10 cellular contexts compared by ENCODE assay signal in genomic region chr18:10241571-10241970, GRCh38.
DNase-seq lines count a peak whose midpoint lies in the region; ATAC-seq and TF ChIP-seq lines count a peak whose summit lies in the region.
"Had no signal": no experiment of that assay in that cellular context is flagged by ENCODE, and none has a peak within 500 bp of the region (broad histone marks: within the 10 kb centered on the region; RNA-seq: fewer than 3 reads in every experiment).

No MANE protein-coding gene starts in this region.

- no peak overlapping the region for H3K4me3 Mint-ChIP-seq in WTC11
- H3K4me3 Mint-ChIP-seq: CD4-positive, alpha-beta T cell; H9 had no signal

- ATAC-seq in WTC11 (no peak), HG02973 (IDR thresholded peaks at IDR 0.05; ENCODE audit: unreplicated experiment) (no peak)

- CTCF ChIA-PET in WTC11 (lab: Charles Lee), result interaction anchor here (0.7 kb wide), 1 partner anchor 12 kb away, joined by 3 read pairs; no protein-coding TSS in a partner anchor
- CTCF ChIA-PET in HEK293T (lab: Yijun Ruan, JAX), result no interaction called here

- no peak overlapping the region for H3K27ac Mint-ChIP-seq in WTC11
- H3K27ac Mint-ChIP-seq: CD4-positive, alpha-beta T cell; H9 had no signal

- TF ChIP-seq CTCF in WTC11 (IDR thresholded peaks at IDR 0.05), result no peak
- no peak for TF ChIP-seq CTCF in fibroblast of pulmonary artery (IDR thresholded peaks at IDR 0.05; ENCODE audit: low read length, missing control alignments)

- H3K27me3 Mint-ChIP-seq in WTC11 (ENCODE audit: low read depth), result no peaks in the 10 kb centered on the region
- H3K27me3 Mint-ChIP-seq: CD4-positive, alpha-beta T cell had no signal

- H3K4me1 Mint-ChIP-seq in WTC11, result 0 out of 2 replicates have a peak, but pooled peaks cover 7% of the 10 kb centered on the region

- H3K9me3 Mint-ChIP-seq in WTC11, result peaks cover 8% of the 10 kb centered on the region
- H3K9me3 Mint-ChIP-seq: CD4-positive, alpha-beta T cell; H9 had no signal

- DNase-seq in EH (ENCODE audit: low read depth), result peak; percentile 62
- DNase-seq in WTC11 (ENCODE audit: low spot score), result no peak
- peak; percentile 25 for DNase-seq in fibroblast of pulmonary artery (ENCODE audit: low read depth)
- DNase-seq in activated CD8-positive, alpha-beta memory T cell treated with anti-CD3 and anti-CD28 coated beads, Interleukin-2, amount 50 U/mL, for 4 hours, result no peak
- DNase-seq in HEK293T (ENCODE audit: extremely low spot score), result no peak
- DNase-seq: Caco-2; CD4-positive, alpha-beta T cell; GDM1; H9 had no signal

- H3K4me3 ChIP-seq in fibroblast of pulmonary artery (replicated peaks; ENCODE audit: low read depth, low read length), result no peak overlapping the region

- no peaks in the 10 kb centered on the region for H3K36me3 Mint-ChIP-seq in WTC11

- POLR2A ChIA-PET in WTC11 (lab: Charles Lee) (no interaction called here), HEK293T (lab: Yijun Ruan, JAX) (no interaction called here)

TF ChIP-seq in WTC11, 78 proteins besides CTCF, POLR2A, EP300 and RAD21:
- TF ChIP-seq MLX (CRISPR knock-in tag; IDR thresholded peaks at IDR 0.05) (no peak), ZNF263 (CRISPR knock-in tag; IDR thresholded peaks at IDR 0.05; ENCODE audit: low read depth) (no peak), ZNF423 (CRISPR knock-in tag; IDR thresholded peaks at IDR 0.05) (peak; percentile 68), ELF4 (CRISPR knock-in tag; IDR thresholded peaks at IDR 0.05; ENCODE audit: low read depth) (no peak)

TF ChIP-seq in HEK293T, 16 proteins besides CTCF, POLR2A, EP300 and RAD21:
- TF ChIP-seq ARNT (IDR thresholded peaks at IDR 0.05) (no peak), SP1 (IDR thresholded peaks at IDR 0.05) (no peak), FOXM1 (IDR thresholded peaks at IDR 0.05; ENCODE audit: borderline replicate concordance) (no peak), HDGF (IDR thresholded peaks at IDR 0.05; ENCODE audit: borderline replicate concordance) (no peak), FOXA1 (IDR thresholded peaks at IDR 0.05) (no peak), CTBP1 (IDR thresholded peaks at IDR 0.05; ENCODE audit: borderline replicate concordance) (no peak), LEF1 (IDR thresholded peaks at IDR 0.05; ENCODE audit: borderline replicate concordance) (no peak), TARDBP (IDR thresholded peaks at IDR 0.05) (no peak), FOXK2 (IDR thresholded peaks at IDR 0.05) (no peak), ELF4 (IDR thresholded peaks at IDR 0.05) (no peak), SUZ12 (IDR thresholded peaks at IDR 0.05) (no peak), PKNOX1 (IDR thresholded peaks at IDR 0.05) (no peak), L3MBTL2 (conservative IDR thresholded peaks at IDR 0.05) (no peak), NFRKB (IDR thresholded peaks at IDR 0.05) (no peak), BHLHE40 (IDR thresholded peaks at IDR 0.05; ENCODE audit: borderline replicate concordance) (no peak)
TF ChIP-seq in HEK293T: peak in this region for 0.

Comparison
In these comparisons a context has a peak if more than half of its experiments do, and no peak if none do; other contexts are left out.
1. DNase-seq: peak in EH (single experiment) and fibroblast of pulmonary artery (single experiment); none in WTC11 (single experiment), activated CD8-positive, alpha-beta memory T cell treated with anti-CD3 and anti-CD28 coated beads, Interleukin-2, amount 50 U/mL, for 4 hours (single experiment) and HEK293T (single experiment).